29 cellular contexts compared by ENCODE assay signal in the genomic region with DNA sequence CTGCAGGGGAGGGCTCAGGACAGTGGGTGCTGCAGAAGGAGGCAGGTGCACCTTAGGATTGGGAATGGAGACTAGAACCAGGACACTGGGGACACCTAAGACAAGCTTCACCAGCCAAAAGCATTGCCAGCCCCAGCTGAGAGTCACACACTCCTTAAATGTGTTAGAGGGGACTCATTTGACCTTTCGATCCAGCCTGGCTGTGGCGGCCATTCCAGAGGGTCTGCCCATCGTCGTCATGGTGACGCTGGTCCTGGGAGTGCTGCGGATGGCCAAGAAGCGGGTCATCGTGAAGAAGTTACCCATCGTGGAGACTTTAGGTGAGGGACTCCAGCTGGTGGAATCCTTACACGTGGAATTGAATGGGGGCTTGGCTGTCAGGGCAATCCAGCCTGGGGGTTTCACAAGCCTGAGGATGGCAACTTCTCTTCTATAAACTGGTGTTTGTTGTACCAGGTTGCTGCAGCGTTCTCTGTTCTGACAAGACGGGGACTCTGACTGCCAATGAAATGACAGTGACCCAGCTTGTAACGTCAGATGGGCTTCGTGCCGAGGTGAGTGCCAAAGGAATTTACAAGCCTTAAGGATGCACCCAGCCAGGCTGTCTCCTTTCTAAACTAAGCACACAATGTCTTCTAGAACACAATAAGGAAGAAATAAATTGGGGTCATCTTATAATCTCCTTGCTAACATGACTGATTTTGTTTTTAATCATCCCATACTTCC.
DNase-seq lines count a peak whose midpoint lies in the region; ATAC-seq, FAIRE-seq and TF ChIP-seq lines count a peak whose summit lies in the region.
"Had no signal": no experiment of that assay in that cellular context is flagged by ENCODE, and none has a peak within 500 bp of the region (broad histone marks: within the 10 kb centered on the region; RNA-seq: fewer than 3 reads in every experiment).

No MANE protein-coding gene starts in this region.

- no peak overlapping the region for H3K27ac ChIP-seq in trophoblast cell (ENCODE audit: low read depth, low read length)
- H3K27ac ChIP-seq: SK-N-MC had no signal

- no peak overlapping the region for H3K14ac ChIP-seq in trophoblast cell (ENCODE audit: low read length)

- H3K9me3 ChIP-seq in trophoblast cell (ENCODE audit: insufficient read depth, low read depth, low read length) = peaks cover 4% of the 10 kb centered on the region
- H3K9me3 ChIP-seq: HAP-1 had no signal

- no peak overlapping the region for H2BK120ac ChIP-seq in trophoblast cell (ENCODE audit: insufficient read depth, low read length, poor library complexity)

- no peak overlapping the region for H2AK5ac ChIP-seq in trophoblast cell (ENCODE audit: low read length)

- no peak for TF ChIP-seq CTCF in LNCaP clone FGC (IDR thresholded peaks at IDR 0.05; ENCODE audit: control insufficient read depth, extremely low read depth, insufficient read depth)

- no peak overlapping the region for H4K8ac ChIP-seq in trophoblast cell (ENCODE audit: low read depth, low read length)

- H2BK5ac ChIP-seq in trophoblast cell (ENCODE audit: low read depth, low read length, poor library complexity) = no peak overlapping the region

- H3K23ac ChIP-seq in trophoblast cell (ENCODE audit: low read length) = no peak overlapping the region

- no peak overlapping the region for H3K4me2 ChIP-seq in trophoblast cell (ENCODE audit: low read length)
- H3K4me2 ChIP-seq: GM23338 had no signal

- H3K18ac ChIP-seq in trophoblast cell (ENCODE audit: low read length) = no peak overlapping the region

- no peak overlapping the region for H3K9ac ChIP-seq in trophoblast cell (ENCODE audit: low read length)

- H3K4me3 ChIP-seq in LNCaP clone FGC (ENCODE audit: low read depth, low read length) (no peak overlapping the region), trophoblast cell (ENCODE audit: low read depth, low read length) (peak overlapping the region; percentile 18)
- H3K4me3 ChIP-seq: GM23338, HAP-1, SK-N-MC had no signal

- H2AFZ ChIP-seq in trophoblast cell (ENCODE audit: insufficient read depth, low read length, poor library complexity) = no peak overlapping the region
- H2AFZ ChIP-seq: GM23338 had no signal

- DNase-seq in Ammon's horn (ENCODE audit: low spot score) (peak; percentile 12), LNCaP clone FGC (ENCODE audit: low read depth) (peak; percentile 92), NCI-H82 treated with DMSO at 0.1 percent for 48 hours (lab: John Stamatoyannopoulos, UW; ENCODE audit: unreplicated experiment) (peak; percentile 3), trophoblast cell (no peak), RCC 7860 (ENCODE audit: low spot score) (no peak), DMS53 treated with DMSO at 0.1 percent for 48 hours (lab: John Stamatoyannopoulos, UW; ENCODE audit: unreplicated experiment) (no peak)
- DNase-seq: AML-193; CD4-positive, alpha-beta memory T cell; COR-L47; DMS79; GF-D8; HFFc6; KG1; NCI-H1092; NCI-H1417 treated with DMSO at 0.1 percent for 48 hours; NCI-H1694 treated with DMSO at 0.1 percent for 48 hours; NCI-H2081; NCI-H345; NCI-H510A treated with DMSO at 0.1 percent for 48 hours; SHP77 treated with DMSO at 0.1 percent for 48 hours; SW 1271 had no signal

- no CpG with 5 or more reads among the region's 15 CpGs for WGBS in trophoblast cell (ENCODE audit: extremely low coverage, insufficient coverage, insufficient read length)

- H4K12ac ChIP-seq in trophoblast cell (ENCODE audit: low read depth, low read length) = no peak overlapping the region

- H3K4me1 ChIP-seq in trophoblast cell (ENCODE audit: control insufficient read depth in 1 of 2, insufficient read depth in 2 of 2, low read length in 2 of 2) = no peaks in the 10 kb centered on the region
- H3K4me1 ChIP-seq: HAP-1 had no signal

- H2BK12ac ChIP-seq in trophoblast cell (ENCODE audit: low read length) = no peak overlapping the region

- H3K27me3 ChIP-seq in trophoblast cell (ENCODE audit: insufficient read depth, low read length) = no peaks in the 10 kb centered on the region

- FAIRE-seq in RCC 7860 (lab: Jason Lieb, UNC) = no peak
- FAIRE-seq: A204.1, GM12891, HTR-8/SVneo had no signal

- H3K79me1 ChIP-seq in trophoblast cell (ENCODE audit: low read length) = no peaks in the 10 kb centered on the region

- H3K4ac ChIP-seq in trophoblast cell (ENCODE audit: low read depth, low read length) = no peak overlapping the region

- no peaks in the 10 kb centered on the region for H3K36me3 ChIP-seq in trophoblast cell (ENCODE audit: control insufficient read depth in 1 of 2, insufficient read depth in 2 of 2, low read length in 2 of 2)
- H3K36me3 ChIP-seq: HAP-1 had no signal

- H3K79me2 ChIP-seq in trophoblast cell (ENCODE audit: control insufficient read depth, insufficient read depth, low read length, poor library complexity) = no peaks in the 10 kb centered on the region

- no peak overlapping the region for H4K91ac ChIP-seq in trophoblast cell (ENCODE audit: low read depth, low read length)

- ATAC-seq in GM18858 (IDR thresholded peaks at IDR 0.05; ENCODE audit: unreplicated experiment) = no peak
- no peak for ATAC-seq in GM18867 (IDR thresholded peaks at IDR 0.05; ENCODE audit: unreplicated experiment)
- ATAC-seq: GM23338 had no signal

Comparison
In these comparisons a context has a peak if more than half of its experiments do, and no peak if none do; other contexts are left out.
1. DNase-seq: peak in Ammon's horn (single experiment), LNCaP clone FGC (single experiment) and NCI-H82 treated with DMSO at 0.1 percent for 48 hours (single experiment); none in trophoblast cell (0 of 2), RCC 7860 (single experiment) and DMS53 treated with DMSO at 0.1 percent for 48 hours (single experiment).